In the genomic region with DNA sequence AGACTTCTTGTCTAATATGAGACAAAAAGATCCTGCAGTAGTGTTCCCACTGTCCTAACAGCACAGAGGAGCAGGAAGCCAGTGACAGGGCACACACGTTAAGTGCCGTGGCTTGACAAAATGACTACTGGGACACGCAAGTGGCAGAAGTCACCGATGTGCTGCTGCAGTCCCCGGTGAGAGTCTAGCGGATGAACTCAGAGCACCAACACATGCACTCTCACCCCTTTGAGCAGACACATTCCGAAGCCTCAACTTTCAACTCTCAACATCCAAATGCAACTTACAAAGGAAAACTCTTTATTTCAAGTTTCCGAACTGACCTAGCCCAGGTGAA, we compare ENCODE assay signal across 7 cellular contexts. TPM values are rescaled to one million over a fixed set of nuclear protein-coding genes. Genes with fewer than 3 reads are reported as not detected.
DNase-seq lines count a peak whose midpoint lies in the region; TF ChIP-seq lines count a peak whose summit lies in the region.

No MANE protein-coding gene starts in this region.

- DNase-seq in HFFc6 (no peak), cardiac septum (ENCODE audit: low spot score) (peak; percentile 73), prostate gland (ENCODE audit: low spot score) (no peak), AG08395 (ENCODE audit: low spot score) (no peak), NCI-H2107 (lab: John Stamatoyannopoulos, UW) (no peak), SW480 (ENCODE audit: low spot score) (no peak)
- no peak for DNase-seq in activated CD4-positive, alpha-beta memory T cell treated with anti-CD3 and anti-CD28 coated beads, Interleukin-2, amount 10 ng/mL, durations not matched to agents 7 days and 5 days

- WGBS in prostate gland: 9% methylated on average over 8 of the region's 8 CpGs

- H3K27ac Mint-ChIP-seq in HFFc6: peak overlapping the region; percentile 89
- H3K27ac Mint-ChIP-seq in activated CD4-positive, alpha-beta memory T cell treated with anti-CD3 and anti-CD28 coated beads, Interleukin-2, amount 10 ng/mL, durations not matched to agents 7 days and 5 days: no peak overlapping the region

- no peaks in the 10 kb centered on the region for H3K36me3 ChIP-seq in prostate gland

- H3K4me1 Mint-ChIP-seq in HFFc6 (ENCODE audit: low read depth): peaks cover 61% of the 10 kb centered on the region
- peaks cover 12% of the 10 kb centered on the region for H3K4me1 Mint-ChIP-seq in activated CD4-positive, alpha-beta memory T cell treated with anti-CD3 and anti-CD28 coated beads, Interleukin-2, amount 10 ng/mL, durations not matched to agents 7 days and 5 days

- H3K9me3 Mint-ChIP-seq in HFFc6: no peaks in the 10 kb centered on the region
- no peaks in the 10 kb centered on the region for H3K9me3 Mint-ChIP-seq in activated CD4-positive, alpha-beta memory T cell treated with anti-CD3 and anti-CD28 coated beads, Interleukin-2, amount 10 ng/mL, durations not matched to agents 7 days and 5 days

- POLR2A ChIA-PET in activated CD4-positive, alpha-beta memory T cell treated with anti-CD3 and anti-CD28 coated beads, Interleukin-2, amount 10 ng/mL, durations not matched to agents 7 days and 5 days (lab: Charles Lee): no interaction called here

- no peaks in the 10 kb centered on the region; the same call in none of the 2 replicates for H3K27me3 Mint-ChIP-seq in HFFc6 (ENCODE audit: insufficient read depth)
- peaks cover 66% of the 10 kb centered on the region for H3K27me3 Mint-ChIP-seq in activated CD4-positive, alpha-beta memory T cell treated with anti-CD3 and anti-CD28 coated beads, Interleukin-2, amount 10 ng/mL, durations not matched to agents 7 days and 5 days

- no peak for TF ChIP-seq POLR2A in prostate gland (IDR thresholded peaks at IDR 0.05)

- no peaks in the 10 kb centered on the region for H3K4me1 ChIP-seq in prostate gland (replicated peaks)

- intact Hi-C loops in cardiac septum (cut with DNase I): loop anchor here (2.0 to 5.0 kb wide), 2 partner anchors 15 to 36 kb away; no protein-coding TSS in a partner anchor
- intact Hi-C loops in prostate gland (cut with DNase I): loop anchor here (5.0 kb wide), 1 partner anchor 66 kb away; no protein-coding TSS in a partner anchor

- peak overlapping the region; percentile 91 for H3K4me3 Mint-ChIP-seq in HFFc6
- H3K4me3 Mint-ChIP-seq in activated CD4-positive, alpha-beta memory T cell treated with anti-CD3 and anti-CD28 coated beads, Interleukin-2, amount 10 ng/mL, durations not matched to agents 7 days and 5 days: peak overlapping the region; percentile 60

- TF ChIP-seq CTCF in HFFc6 (IDR thresholded peaks at IDR 0.05) (no peak), prostate gland (IDR thresholded peaks at IDR 0.05) (no peak)

- H3K4me3 ChIP-seq in prostate gland: peak overlapping the region; percentile 36 to 49

- H3K9me3 ChIP-seq in prostate gland: no peaks in the 10 kb centered on the region

- H3K27me3 ChIP-seq in prostate gland (replicated peaks; ENCODE audit: insufficient read depth): no peaks in the 10 kb centered on the region

- peaks cover 29% of the 10 kb centered on the region for H3K36me3 Mint-ChIP-seq in HFFc6 (ENCODE audit: low read depth)
- no peaks in the 10 kb centered on the region for H3K36me3 Mint-ChIP-seq in activated CD4-positive, alpha-beta memory T cell treated with anti-CD3 and anti-CD28 coated beads, Interleukin-2, amount 10 ng/mL, durations not matched to agents 7 days and 5 days (ENCODE audit: low read depth)

- peak overlapping the region; percentile 71 to 73 for H3K27ac ChIP-seq in prostate gland

- CTCF ChIA-PET in activated CD4-positive, alpha-beta memory T cell treated with anti-CD3 and anti-CD28 coated beads, Interleukin-2, amount 10 ng/mL, durations not matched to agents 7 days and 5 days (lab: Charles Lee): interaction anchor here (0.7 to 1.3 kb wide), 3 partner anchors 21 to 91 kb away, joined by 3 to 4 read pairs (median 3); no protein-coding TSS in a partner anchor

RNA-seq across cellular contexts. Expression of a gene that starts 0.9 kb away (rescaled TPM):
- 100 to 1,000 TPM in 2 of 6 experiments, 10 to 100 TPM in 4; 80.6 to 130 (median 89.8) TPM for total RNA-seq in HFFc6 (2021; fragmentation: NEBNext Ultra II Directional; extraction: Animal tissue kit (Norgen Biotek cat#: 25700))
- total RNA-seq in activated CD4-positive, alpha-beta memory T cell treated with anti-CD3 and anti-CD28 coated beads, Interleukin-2, amount 10 ng/mL, durations not matched to agents 7 days and 5 days: not detected
- total RNA-seq in cardiac septum: 93.9 TPM
- total RNA-seq in prostate gland: 10 to 100 TPM in 1 of 2 donors, 1 to 10 TPM in 1; 9.6 to 48.3 TPM

Comparison
In these comparisons a context has a peak if more than half of its experiments do, and no peak if none do; other contexts are left out.
1. RNA of a gene that starts 0.9 kb away (total RNA-seq): 93.9 TPM in cardiac septum (single experiment), 80.6 to 130 TPM in HFFc6 and 9.6 to 48.3 TPM in prostate gland; not detected in activated CD4-positive, alpha-beta memory T cell treated with anti-CD3 and anti-CD28 coated beads, Interleukin-2, amount 10 ng/mL, durations not matched to agents 7 days and 5 days; every median in the first group is over 10 times any median in the second.